Comparison of ENCODE assay signal across 17 cellular contexts in the genomic region with DNA sequence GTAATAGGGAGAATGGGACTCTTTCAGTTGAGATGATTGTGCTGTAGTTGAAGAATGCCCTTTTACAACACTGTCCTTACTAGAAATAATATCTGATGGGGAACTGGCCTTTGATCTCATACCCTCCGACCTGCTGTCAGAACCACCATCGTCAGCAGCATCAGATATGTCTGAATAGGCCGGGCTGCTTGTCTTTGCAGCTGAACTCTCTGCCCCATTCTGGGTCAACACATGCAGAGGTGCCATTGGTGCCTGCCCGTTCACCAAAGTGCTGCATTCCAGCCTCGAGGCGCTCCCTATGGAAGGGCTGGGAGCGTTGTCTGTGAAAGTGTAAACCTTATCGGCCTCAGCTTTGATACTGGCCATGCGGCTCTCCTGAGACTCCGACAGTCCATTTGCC.
"Had no signal": no experiment of that assay in that cellular context is flagged by ENCODE, and none has a peak within 500 bp of the region (broad histone marks: within the 10 kb centered on the region; RNA-seq: fewer than 3 reads in every experiment).

No MANE protein-coding gene starts in this region.

- H3K27ac ChIP-seq: body of pancreas, pancreas, transverse colon had no signal

- H3K36me3 ChIP-seq: transverse colon had no signal

- H3K4me3 Mint-ChIP-seq: activated CD4-positive, alpha-beta memory T cell treated with anti-CD3 and anti-CD28 coated beads for 36 hours; activated naive CD4-positive, alpha-beta T cell treated with anti-CD3 and anti-CD28 coated beads for 36 hours; activated T-cell treated with anti-CD3 and anti-CD28 coated beads, Interleukin-2, amount 50 U/mL, for 24 hours; endodermal cell had no signal

- H3K27me3 ChIP-seq: body of pancreas, pancreas, transverse colon had no signal

- H3K9me3 ChIP-seq: body of pancreas, pancreas, transverse colon had no signal

- ATAC-seq: body of pancreas; left lobe of liver; pancreas; stimulated activated naive CD8-positive, alpha-beta T cell treated with anti-CD3 and anti-CD28 coated beads, Interleukin-15, Interleukin-2, amounts not matched to agents 100 U/mL and 50 U/mL, for 24 hours had no signal

- H3K4me3 ChIP-seq: body of pancreas, pancreas, transverse colon had no signal

- H3K9me3 Mint-ChIP-seq: activated naive CD4-positive, alpha-beta T cell treated with anti-CD3 and anti-CD28 coated beads for 36 hours; activated T-cell treated with anti-CD3 and anti-CD28 coated beads, Interleukin-2, amount 50 U/mL, for 24 hours; endodermal cell had no signal

- H3K27ac Mint-ChIP-seq: activated CD4-positive, alpha-beta memory T cell treated with anti-CD3 and anti-CD28 coated beads for 36 hours; activated naive CD4-positive, alpha-beta T cell treated with anti-CD3 and anti-CD28 coated beads for 36 hours; activated T-cell treated with anti-CD3 and anti-CD28 coated beads, Interleukin-2, amount 50 U/mL, for 24 hours; endodermal cell had no signal

- DNase-seq: activated CD4-positive, alpha-beta memory T cell treated with anti-CD3 and anti-CD28 coated beads for 36 hours; activated CD4-positive, alpha-beta T cell treated with anti-CD3 and anti-CD28 coated beads for 4 hours; activated naive CD4-positive, alpha-beta T cell treated with anti-CD3 and anti-CD28 coated beads for 36 hours; activated T-cell treated with anti-CD3 and anti-CD28 coated beads, Interleukin-2, amount 50 U/mL, for 24 hours; body of pancreas; central memory CD4-positive, alpha-beta T cell; endodermal cell; erythroblast; foreskin melanocyte; kidney; pancreas; stimulated activated CD4-positive, alpha-beta T cell treated with anti-CD3 and anti-CD28 coated beads, Interleukin-12 subunit alpha, Interleukin-12 subunit beta, amount 100 ng/mL, for 4 hours; stimulated activated CD4-positive, alpha-beta T cell treated with anti-CD3 and anti-CD28 coated beads, Interleukin-1b, Interleukin-23, amount 100 ng/mL, for 48 hours; stimulated activated CD8-positive, alpha-beta memory T cell treated with anti-CD3 and anti-CD28 coated beads, Interleukin-4, amount 100 ng/mL, for 48 hours; stimulated activated naive CD8-positive, alpha-beta T cell treated with anti-CD3 and anti-CD28 coated beads, Interleukin-15, Interleukin-2, amounts not matched to agents 100 U/mL and 50 U/mL, for 24 hours; transverse colon had no signal
